Comparison of ENCODE assay signal across 22 cellular contexts in the genomic region with DNA sequence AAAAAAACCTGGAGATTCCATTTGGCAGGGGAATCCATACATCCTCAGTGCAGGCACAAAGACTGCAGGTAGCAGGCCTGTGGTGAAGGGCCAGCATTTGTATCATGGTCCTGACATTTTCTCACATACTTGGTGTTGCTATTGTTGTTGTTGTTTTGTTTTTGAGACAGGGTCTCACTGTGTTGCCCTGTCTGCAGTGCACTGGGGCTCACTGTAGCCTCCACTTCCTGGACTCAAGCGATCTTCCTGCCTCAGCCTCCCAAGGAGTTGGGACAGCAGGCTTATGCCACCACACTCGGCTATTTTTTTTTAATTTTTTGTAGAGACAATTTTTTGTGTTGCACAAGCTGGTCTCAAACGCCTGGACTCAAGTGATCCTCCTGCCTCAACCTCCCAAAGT.
"Had no signal": no experiment of that assay in that cellular context is flagged by ENCODE, and none has a peak within 500 bp of the region (broad histone marks: within the 10 kb centered on the region; RNA-seq: fewer than 3 reads in every experiment).

No MANE protein-coding gene starts in this region.

- H3K4me3 ChIP-seq: coronary artery, dorsolateral prefrontal cortex, esophagus muscularis mucosa, gastrocnemius medialis, heart right ventricle, left lung, lower lobe of right lung, mucosa of descending colon had no signal

- H3K36me3 ChIP-seq: esophagus muscularis mucosa, gastrocnemius medialis, heart right ventricle, left lung, lower lobe of right lung had no signal

- H3K27me3 ChIP-seq: dorsolateral prefrontal cortex, esophagus muscularis mucosa, foreskin keratinocyte, gastrocnemius medialis, left lung had no signal

- FAIRE-seq: endothelial cell of umbilical vein, islet of Langerhans, keratinocyte had no signal

- DNase-seq: dermis blood vessel endothelial cell; dorsolateral prefrontal cortex; effector CD4-positive, alpha-beta T cell; effector memory CD4-positive, alpha-beta T cell; foreskin keratinocyte; gastrocnemius medialis; glutamatergic neuron; heart right ventricle; hippocampal formation; left cardiac atrium; left lung; left ventricle myocardium superior; lower lobe of right lung; mesenchymal stem cell; mucosa of descending colon; naive B cell; naive thymus-derived CD8-positive, alpha-beta T cell had no signal

- H3K9me3 ChIP-seq: esophagus muscularis mucosa, gastrocnemius medialis, heart right ventricle, left lung, lower lobe of right lung, mucosa of descending colon had no signal

- ATAC-seq: foreskin keratinocyte; gastrocnemius medialis; heart right ventricle; left cardiac atrium; left lung; left ventricle myocardium superior; lower lobe of right lung; mucosa of descending colon; naive thymus-derived CD8-positive, alpha-beta T cell had no signal

- H3K27ac ChIP-seq: coronary artery, dorsolateral prefrontal cortex, esophagus muscularis mucosa, foreskin keratinocyte, gastrocnemius medialis, heart right ventricle, left lung, lower lobe of right lung had no signal

- H3K4me1 ChIP-seq: foreskin keratinocyte, gastrocnemius medialis, heart right ventricle, left lung, lower lobe of right lung had no signal
